Comparison of ENCODE assay signal across 1 cellular context in the genomic region with DNA sequence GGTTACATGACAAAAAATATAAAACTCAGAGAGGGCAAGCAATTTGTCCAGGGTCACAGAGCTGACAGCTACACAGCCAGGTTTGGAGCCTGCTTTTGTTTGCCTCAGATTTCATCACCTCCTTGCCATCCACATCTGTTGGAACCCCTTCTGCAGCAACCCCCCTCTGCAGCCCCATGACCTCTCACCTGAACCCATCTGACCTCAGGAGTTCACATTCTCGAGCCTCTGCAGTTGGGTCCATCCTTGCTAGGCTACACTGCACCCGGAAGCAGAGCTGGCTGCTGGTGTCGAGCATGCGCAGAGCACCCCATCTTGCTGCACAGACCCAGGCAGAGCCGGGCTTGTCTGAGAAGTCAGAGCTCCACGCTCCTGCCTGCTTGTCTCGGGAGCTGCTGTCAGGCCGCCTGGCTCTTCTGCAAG.
TF ChIP-seq lines count a peak whose summit lies in the region.

No MANE protein-coding gene starts in this region.

TF ChIP-seq in IMR-90, 13 proteins besides CTCF, POLR2A, EP300 and RAD21:
- TF ChIP-seq MAZ (IDR thresholded peaks at IDR 0.05; ENCODE audit: borderline replicate concordance, low read depth, low read length) (no peak), MXI1 (IDR thresholded peaks at IDR 0.05; ENCODE audit: borderline replicate concordance, low read depth, low read length) (no peak), CHD1 (IDR thresholded peaks at IDR 0.05; ENCODE audit: low read depth, low read length) (no peak), RFX5 (IDR thresholded peaks at IDR 0.05; ENCODE audit: low read depth, low read length) (no peak), MAFK (IDR thresholded peaks at IDR 0.05; ENCODE audit: low read depth, low read length) (no peak), SMC3 (IDR thresholded peaks at IDR 0.05; ENCODE audit: low read depth, low read length) (no peak), RCOR1 (IDR thresholded peaks at IDR 0.05; ENCODE audit: insufficient replicate concordance, low read length) (no peak), CEBPB (IDR thresholded peaks at IDR 0.05; ENCODE audit: low read depth, low read length) (no peak), BHLHE40 (IDR thresholded peaks at IDR 0.05; ENCODE audit: low read depth, low read length) (no peak), NFE2L2 (IDR thresholded peaks at IDR 0.05; ENCODE audit: low read depth, low read length) (no peak), FOS (IDR thresholded peaks at IDR 0.05; ENCODE audit: low read depth, low read length) (no peak)
- TF ChIP-seq, protein P1, sequence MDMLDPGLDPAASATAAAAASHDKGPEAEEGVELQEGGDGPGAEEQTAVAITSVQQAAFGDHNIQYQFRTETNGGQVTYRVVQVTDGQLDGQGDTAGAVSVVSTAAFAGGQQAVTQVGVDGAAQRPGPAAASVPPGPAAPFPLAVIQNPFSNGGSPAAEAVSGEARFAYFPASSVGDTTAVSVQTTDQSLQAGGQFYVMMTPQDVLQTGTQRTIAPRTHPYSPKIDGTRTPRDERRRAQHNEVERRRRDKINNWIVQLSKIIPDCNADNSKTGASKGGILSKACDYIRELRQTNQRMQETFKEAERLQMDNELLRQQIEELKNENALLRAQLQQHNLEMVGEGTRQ (IDR thresholded peaks at IDR 0.05; ENCODE audit: low read depth, low read length) = no peak
- TF ChIP-seq, protein P2, sequence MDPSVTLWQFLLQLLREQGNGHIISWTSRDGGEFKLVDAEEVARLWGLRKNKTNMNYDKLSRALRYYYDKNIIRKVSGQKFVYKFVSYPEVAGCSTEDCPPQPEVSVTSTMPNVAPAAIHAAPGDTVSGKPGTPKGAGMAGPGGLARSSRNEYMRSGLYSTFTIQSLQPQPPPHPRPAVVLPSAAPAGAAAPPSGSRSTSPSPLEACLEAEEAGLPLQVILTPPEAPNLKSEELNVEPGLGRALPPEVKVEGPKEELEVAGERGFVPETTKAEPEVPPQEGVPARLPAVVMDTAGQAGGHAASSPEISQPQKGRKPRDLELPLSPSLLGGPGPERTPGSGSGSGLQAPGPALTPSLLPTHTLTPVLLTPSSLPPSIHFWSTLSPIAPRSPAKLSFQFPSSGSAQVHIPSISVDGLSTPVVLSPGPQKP (IDR thresholded peaks at IDR 0.05; ENCODE audit: borderline replicate concordance, low read depth, low read length) = no peak
